8 cellular contexts compared by ENCODE assay signal in the genomic region with DNA sequence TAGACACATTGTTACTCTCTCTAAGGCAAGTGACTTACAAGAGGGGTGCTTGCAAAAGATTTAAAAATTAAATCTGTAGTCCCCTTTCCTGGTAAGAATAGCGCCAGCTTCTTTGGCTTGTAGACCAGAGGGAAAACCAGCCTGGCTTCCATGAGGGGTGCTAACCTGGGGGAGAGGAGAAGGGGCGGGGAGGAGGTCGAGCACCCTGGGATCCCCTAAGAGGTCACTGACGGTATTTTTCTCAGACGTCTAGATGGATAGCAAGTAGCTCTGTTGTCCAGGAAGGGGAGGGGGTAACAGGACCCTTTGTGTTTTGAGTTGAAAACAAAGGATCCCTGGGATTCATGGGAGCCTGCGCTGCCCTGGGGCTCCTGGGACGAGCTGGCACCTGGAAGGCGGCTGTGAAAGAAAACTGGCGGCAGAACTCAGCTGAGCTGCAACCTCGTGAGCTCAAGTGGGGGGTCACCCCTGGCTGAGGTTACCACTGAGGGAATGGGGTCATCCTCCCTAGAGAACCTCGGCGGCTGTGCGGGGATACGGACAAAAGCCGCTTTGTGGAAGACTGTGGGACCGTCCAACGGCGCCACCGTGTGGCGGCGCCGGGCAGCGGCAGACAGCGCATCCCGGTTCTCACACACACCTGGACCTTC. TPM values are rescaled to one million over a fixed set of nuclear protein-coding genes. Genes with fewer than 3 reads are reported as not detected.
DNase-seq lines count a peak whose midpoint lies in the region; ATAC-seq and TF ChIP-seq lines count a peak whose summit lies in the region.

No MANE protein-coding gene starts in this region.

- H3K9me3 ChIP-seq in Peyer's patch: no peaks in the 10 kb centered on the region
- H3K9me3 ChIP-seq in cardiac muscle cell (ENCODE audit: low read depth): no peaks in the 10 kb centered on the region
- peaks cover 2% of the 10 kb centered on the region for H3K9me3 ChIP-seq in trophoblast cell (ENCODE audit: insufficient read depth, low read depth, low read length)

- peak; percentile 46 for DNase-seq in DMS153 (lab: John Stamatoyannopoulos, UW)
- DNase-seq in HL-60 (ENCODE audit: low read depth in 1 of 2, low spot score in 1 of 2): peak; percentile 11 to 14
- DNase-seq in Peyer's patch: peak; percentile 23 to 81 (median 80)
- peak; percentile 47 for DNase-seq in activated naive CD4-positive, alpha-beta T cell treated with Interleukin-2 at 50 U/mL for 16 hours
- peak; percentile 63 to 66 for DNase-seq in cardiac muscle cell (ENCODE audit: low read depth in 1 of 2, low spot score in 1 of 2)
- peak; percentile 71 to 84 for DNase-seq in trophoblast cell
- no peak for DNase-seq in amniotic stem cell (lab: John Stamatoyannopoulos, UW)

- H3K79me2 ChIP-seq in trophoblast cell (ENCODE audit: control insufficient read depth, insufficient read depth, low read length, poor library complexity): peaks cover 3% of the 10 kb centered on the region

- peaks cover 5% of the 10 kb centered on the region for H3K27me3 ChIP-seq in HL-60 (ENCODE audit: insufficient read depth, poor library complexity, severe bottlenecking)
- H3K27me3 ChIP-seq in Peyer's patch: no peaks in the 10 kb centered on the region
- peaks cover 6% of the 10 kb centered on the region for H3K27me3 ChIP-seq in cardiac muscle cell
- H3K27me3 ChIP-seq in trophoblast cell (ENCODE audit: insufficient read depth, low read length): no peaks in the 10 kb centered on the region

- peak overlapping the region; percentile 66 for H3K18ac ChIP-seq in trophoblast cell (ENCODE audit: low read length)

- TF ChIP-seq POLR2A in Peyer's patch (IDR thresholded peaks at IDR 0.05): no peak

- peak overlapping the region; percentile 88 for H4K8ac ChIP-seq in trophoblast cell (ENCODE audit: low read depth, low read length)

- H2BK5ac ChIP-seq in trophoblast cell (ENCODE audit: low read depth, low read length, poor library complexity): peak overlapping the region; percentile 64

- H3K4me1 ChIP-seq in Peyer's patch (peaks cover 0 to 8% (median 4%) of the 10 kb centered on the region in 4 donors), cardiac muscle cell (ENCODE audit: low read depth) (peaks cover 4% of the 10 kb centered on the region), trophoblast cell (ENCODE audit: control insufficient read depth in 1 of 2, insufficient read depth in 2 of 2, low read length in 2 of 2) (peaks cover 16 to 23% of the 10 kb centered on the region in 2 experiments)

- peak overlapping the region; percentile 73 for H2AFZ ChIP-seq in trophoblast cell (ENCODE audit: insufficient read depth, low read length, poor library complexity)

- H3K4ac ChIP-seq in trophoblast cell (ENCODE audit: low read depth, low read length): no peak overlapping the region

- peak overlapping the region; percentile 87 for H2BK12ac ChIP-seq in trophoblast cell (ENCODE audit: low read length)

- no peak overlapping the region for H3K27ac ChIP-seq in HL-60 (replicated peaks)
- H3K27ac ChIP-seq in Peyer's patch: peak overlapping the region in 2 of 4 donors; percentile 7
- H3K27ac ChIP-seq in cardiac muscle cell: no peak overlapping the region
- H3K27ac ChIP-seq in trophoblast cell (ENCODE audit: low read depth, low read length): peak overlapping the region; percentile 23

- H4K12ac ChIP-seq in trophoblast cell (ENCODE audit: low read depth, low read length): peak overlapping the region; percentile 73

- peak overlapping the region; percentile 87 for H4K91ac ChIP-seq in trophoblast cell (ENCODE audit: low read depth, low read length)

- no CpG with 5 or more reads among the region's 25 CpGs for WGBS in trophoblast cell (ENCODE audit: extremely low coverage, insufficient coverage, insufficient read length)

- H3K79me1 ChIP-seq in trophoblast cell (ENCODE audit: low read length): peaks cover 25% of the 10 kb centered on the region

- peak overlapping the region; percentile 55 for H2BK120ac ChIP-seq in trophoblast cell (ENCODE audit: insufficient read depth, low read length, poor library complexity)

- H3K9ac ChIP-seq in trophoblast cell (ENCODE audit: low read length): no peak overlapping the region

- TF ChIP-seq CTCF in HL-60 (IDR thresholded peaks at IDR 0.05; ENCODE audit: insufficient read depth, low read length): peak; percentile 94
- TF ChIP-seq CTCF in Peyer's patch (IDR thresholded peaks at IDR 0.05): peak in 5 of 6 experiments; percentile 54 to 89 (median 88)
- peak; percentile 99 for TF ChIP-seq CTCF in cardiac muscle cell (IDR thresholded peaks at IDR 0.05; ENCODE audit: low read depth, low read length)

- H3K36me3 ChIP-seq in Peyer's patch (no peaks in the 10 kb centered on the region), cardiac muscle cell (no peaks in the 10 kb centered on the region), trophoblast cell (ENCODE audit: control insufficient read depth in 1 of 2, insufficient read depth in 2 of 2, low read length in 2 of 2) (no peaks in the 10 kb centered on the region)

- H3K14ac ChIP-seq in trophoblast cell (ENCODE audit: low read length): peak overlapping the region; percentile 59

- H3K23ac ChIP-seq in trophoblast cell (ENCODE audit: low read length): no peak overlapping the region

- H3K4me2 ChIP-seq in trophoblast cell (ENCODE audit: low read length): peak overlapping the region; percentile 60

- ATAC-seq in GM19468 (IDR thresholded peaks at IDR 0.05; ENCODE audit: extremely low read depth, unreplicated experiment): peak; percentile 84

- no peak overlapping the region for H2AK5ac ChIP-seq in trophoblast cell (ENCODE audit: low read length)

- H3K4me3 ChIP-seq in HL-60 (replicated peaks; ENCODE audit: insufficient read depth, low read length): no peak overlapping the region
- peak overlapping the region in 2 of 4 donors; percentile 33 to 34 for H3K4me3 ChIP-seq in Peyer's patch
- H3K4me3 ChIP-seq in cardiac muscle cell: peak overlapping the region; percentile 14
- H3K4me3 ChIP-seq in trophoblast cell (ENCODE audit: low read depth, low read length): no peak overlapping the region

RNA-seq across cellular contexts. Expression of gene MRPL19, which starts 37.8 kb away (rescaled TPM):
- 10 to 100 TPM; 20.6 to 61.1 (median 26.8) TPM for total RNA-seq in Peyer's patch
- total RNA-seq in cardiac muscle cell: 54.6 TPM in 2 replicates
- polyA plus RNA-seq in cardiac muscle cell: 59.7 and 60.8 TPM in 2 replicates
- 28.0 and 30.2 TPM in 2 replicates for polyA plus RNA-seq in trophoblast cell (2013)

RNA-seq across cellular contexts. Expression of gene EVA1A, which starts 48.1 kb away (rescaled TPM):
- 10 to 100 TPM in 1 of 4 donors, 1 to 10 TPM in 2, under 1 TPM in 1; 0.70 to 18.2 (median 5.8) TPM for total RNA-seq in Peyer's patch
- 0.51 and 0.53 TPM in 2 replicates for total RNA-seq in cardiac muscle cell
- 0.57 and 0.59 TPM in 2 replicates for polyA plus RNA-seq in cardiac muscle cell
- polyA plus RNA-seq in trophoblast cell (2013): 20.1 and 20.6 TPM in 2 replicates
